Comparison of ENCODE assay signal across 8 cellular contexts in the genomic region with DNA sequence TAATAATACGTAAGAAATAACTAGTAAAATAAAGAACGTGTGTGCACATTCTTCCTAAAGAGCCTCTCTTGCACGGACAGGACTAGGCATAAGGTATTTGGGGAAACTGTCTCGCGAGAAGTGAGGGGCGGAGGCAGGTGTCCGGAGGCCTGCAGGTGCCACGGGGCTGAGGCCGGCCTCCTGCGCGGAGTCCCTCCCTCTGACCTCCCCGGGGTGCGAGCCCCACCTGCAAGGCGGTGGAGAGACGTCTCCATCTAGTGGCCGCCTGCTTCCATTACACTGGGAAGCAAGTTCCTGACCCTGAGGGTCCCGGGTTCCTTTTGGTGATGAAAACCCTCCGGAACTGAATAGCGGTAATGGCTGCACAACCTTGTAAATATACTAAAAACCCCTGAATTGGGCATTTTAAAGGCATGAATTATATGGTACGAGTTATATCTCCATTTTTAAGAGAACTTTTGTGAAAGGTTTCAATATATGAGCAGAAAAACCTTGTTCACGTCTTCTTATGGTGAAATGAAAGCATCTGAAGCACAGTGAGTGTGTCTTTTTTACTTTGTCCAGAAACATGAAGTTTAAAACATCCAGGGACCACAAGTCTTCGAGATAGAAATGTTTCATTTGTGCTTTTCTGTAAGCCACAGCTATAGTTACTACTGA. TPM values are rescaled to one million over a fixed set of nuclear protein-coding genes. Genes with fewer than 3 reads are reported as not detected.
DNase-seq lines count a peak whose midpoint lies in the region; ATAC-seq, FAIRE-seq and TF ChIP-seq lines count a peak whose summit lies in the region.

No MANE protein-coding gene starts in this region.

- H3K27me3 Mint-ChIP-seq in naive B cell: peaks cover 0 to 3% (median 0%) of the 10 kb centered on the region in 3 donors

- H3K4me2 ChIP-seq in endothelial cell of umbilical vein (ENCODE audit: insufficient read depth, low read length): no peak overlapping the region

- H2AFZ ChIP-seq in endothelial cell of umbilical vein (ENCODE audit: low read depth, low read length): no peak overlapping the region

- H3K27ac ChIP-seq in endothelial cell of umbilical vein (ENCODE audit: insufficient read depth, low read depth, low read length): no peak overlapping the region

- no peak for TF ChIP-seq POLR2A in endothelial cell of umbilical vein (IDR thresholded peaks at IDR 0.05; ENCODE audit: low read depth, low read length)

- DNase-seq in AG10803 (ENCODE audit: low read depth) (peak; percentile 42), NCI-H774 (lab: John Stamatoyannopoulos, UW) (peak; percentile 59), endothelial cell of umbilical vein (ENCODE audit: low read depth, low spot score) (peak; percentile 49), naive B cell (peak; percentile 67)
- DNase-seq in activated CD8-positive, alpha-beta memory T cell treated with anti-CD3 and anti-CD28 coated beads for 4 hours (ENCODE audit: low read depth in 2 of 2): peak; percentile 38 to 46
- peak; percentile 45 to 62 for DNase-seq in stimulated activated CD8-positive, alpha-beta memory T cell treated with anti-CD3 and anti-CD28 coated beads, Interleukin-7, amount 100 ng/mL, for 48 hours (ENCODE audit: extremely low read depth in 1 of 2, low read depth in 1 of 2)

- dilution Hi-C loops in endothelial cell of umbilical vein (cut with MboI; ENCODE audit: extremely low pct_ligation_motif_present, low sequenced_read_pairs): no loop called here

- TF ChIP-seq CTCF in AG10803 (conservative IDR thresholded peaks at IDR 0.05; ENCODE audit: low read length) (peak; percentile 96), endothelial cell of umbilical vein (IDR thresholded peaks at IDR 0.05; ENCODE audit: extremely low read depth in 1 of 2, insufficient read depth in 1 of 2, low read depth in 1 of 2, low read length in 2 of 2) (peak; percentile 89 to 90)

- H3K4me1 ChIP-seq in endothelial cell of umbilical vein (ENCODE audit: control insufficient read depth, extremely low read depth, insufficient read depth, low read length): no peaks in the 10 kb centered on the region

- no TSS peak for BruUV-seq in endothelial cell of umbilical vein (replicated peaks; lab: Mats Ljungman, UMichigan)

- peaks cover 15 to 39% (median 28%) of the 10 kb centered on the region in 3 donors for H3K4me1 Mint-ChIP-seq in naive B cell

- H3K9me1 ChIP-seq in endothelial cell of umbilical vein (replicated peaks; ENCODE audit: control insufficient read depth, extremely low read depth, insufficient read depth, low read length): no peaks in the 10 kb centered on the region

- peak overlapping the region in 5 of 8 donors; percentile 22 to 77 (median 56) for H3K4me3 Mint-ChIP-seq in naive B cell

- H3K9me3 Mint-ChIP-seq in naive B cell: no peaks in the 10 kb centered on the region

- CTCF ChIA-PET in endothelial cell of umbilical vein (lab: Charles Lee): interaction anchor here (0.9 to 3.9 kb wide), 4 partner anchors 15 to 276 kb away, joined by 3 to 41 read pairs (median 4); no protein-coding TSS in a partner anchor

- intact Hi-C loops in endothelial cell of umbilical vein (cut with micrococcal nuclease): loop anchor here (1.0 kb wide), 2 partner anchors 115 to 265 kb away; no protein-coding TSS in a partner anchor

- H4K20me1 ChIP-seq in endothelial cell of umbilical vein (replicated peaks; ENCODE audit: control insufficient read depth, extremely low read depth, insufficient read depth, low read length): no peaks in the 10 kb centered on the region

- H3K36me3 ChIP-seq in endothelial cell of umbilical vein (ENCODE audit: control insufficient read depth in 2 of 2, extremely low read depth in 1 of 2, insufficient read depth in 2 of 2, low read length in 2 of 2): no peaks in the 10 kb centered on the region

- no peak overlapping the region for H3K4me3 ChIP-seq in AG10803 (ENCODE audit: low read length)
- no peak overlapping the region for H3K4me3 ChIP-seq in endothelial cell of umbilical vein (replicated peaks in 1 of 3; ENCODE audit: insufficient read depth in 1 of 3, low read depth in 1 of 3, low read length in 3 of 3)

- ATAC-seq in GM18909 (IDR thresholded peaks at IDR 0.05; ENCODE audit: poor library complexity, unreplicated experiment): peak; percentile 87
- ATAC-seq in HG03354 (IDR thresholded peaks at IDR 0.05; ENCODE audit: poor library complexity, severe bottlenecking, unreplicated experiment): peak; percentile 93
- peak; percentile 59 to 67 for ATAC-seq in naive B cell (ENCODE audit: low read depth in 2 of 2)

- H3K79me2 ChIP-seq in endothelial cell of umbilical vein (ENCODE audit: control insufficient read depth, insufficient read depth, low read length): no peaks in the 10 kb centered on the region

- POLR2A ChIA-PET in endothelial cell of umbilical vein (lab: Charles Lee): no interaction called here

- FAIRE-seq in endothelial cell of umbilical vein (lab: Jason Lieb, UNC): peak; percentile 73

- H3K9ac ChIP-seq in endothelial cell of umbilical vein (replicated peaks; ENCODE audit: extremely low read depth, insufficient read depth, low read length): no peak overlapping the region

- H3K9me3 ChIP-seq in endothelial cell of umbilical vein (replicated peaks; ENCODE audit: control insufficient read depth, insufficient read depth, low read length): no peaks in the 10 kb centered on the region

- no peaks in the 10 kb centered on the region for H3K36me3 Mint-ChIP-seq in naive B cell

- no peaks in the 10 kb centered on the region for H3K27me3 ChIP-seq in endothelial cell of umbilical vein (ENCODE audit: control insufficient read depth in 2 of 2, insufficient read depth in 2 of 2, low read length in 2 of 2)

- peak overlapping the region in 3 of 6 donors; percentile 42 to 94 (median 82) for H3K27ac Mint-ChIP-seq in naive B cell

TF ChIP-seq in endothelial cell of umbilical vein, 7 proteins besides CTCF, POLR2A, EP300 and RAD21:
- TF ChIP-seq, protein P1, sequence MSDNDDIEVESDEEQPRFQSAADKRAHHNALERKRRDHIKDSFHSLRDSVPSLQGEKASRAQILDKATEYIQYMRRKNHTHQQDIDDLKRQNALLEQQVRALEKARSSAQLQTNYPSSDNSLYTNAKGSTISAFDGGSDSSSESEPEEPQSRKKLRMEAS (IDR thresholded peaks at IDR 0.05; ENCODE audit: insufficient read depth, insufficient read length): no peak
- TF ChIP-seq JUN (IDR thresholded peaks at IDR 0.05; ENCODE audit: borderline replicate concordance, insufficient read depth, insufficient read length, low read depth) (no peak), MYC (IDR thresholded peaks at IDR 0.05; ENCODE audit: low read depth, low read length) (no peak), EZH2 (IDR thresholded peaks at IDR 0.05; ENCODE audit: borderline replicate concordance, low read depth, low read length, severe bottlenecking) (no peak), FOS (IDR thresholded peaks at IDR 0.05; ENCODE audit: borderline replicate concordance, insufficient read depth, low read length) (no peak), POLR2AphosphoS5 (IDR thresholded peaks at IDR 0.05; ENCODE audit: insufficient read depth, low read depth, low read length) (no peak), GATA2 (IDR thresholded peaks at IDR 0.05; ENCODE audit: insufficient read depth, insufficient read length, low read depth, low read length) (no peak)

RNA-seq across cellular contexts. Expression of a gene that starts 35.5 kb away (rescaled TPM):
- 23.5 and 27.6 TPM in 2 replicates for total RNA-seq in endothelial cell of umbilical vein
- polyA plus RNA-seq in endothelial cell of umbilical vein: 13.5 and 15.3 TPM in 2 replicates
- 11.4 and 12.7 TPM in 2 replicates for polyA plus RNA-seq in endothelial cell of umbilical vein (2011; cell fraction: cytosol; rRNA removed)
- 22.4 and 24.7 TPM in 2 replicates for polyA plus RNA-seq in endothelial cell of umbilical vein (2011; cell fraction: nucleus; rRNA removed)
- polyA plus RNA-seq in endothelial cell of umbilical vein (2012): 14.8 and 15.6 TPM in 2 replicates
- 10.5 and 13.8 TPM in 2 replicates for polyA minus RNA-seq in endothelial cell of umbilical vein
- 8.6 TPM for polyA minus RNA-seq in endothelial cell of umbilical vein (2011; cell fraction: cytosol; rRNA and poly(A)+ RNA removed)
- polyA minus RNA-seq in endothelial cell of umbilical vein (2011; cell fraction: nucleus; rRNA and poly(A)+ RNA removed): 14.1 and 18.1 TPM in 2 replicates
- polyA plus RNA-seq in naive B cell (ENCODE audit: low read depth in 6 of 6): 10 to 100 TPM in 2 of 6 donors, 1 to 10 TPM in 4; 2.9 to 15.6 (median 9.0) TPM
